7 cellular contexts compared by ENCODE assay signal in the genomic region with DNA sequence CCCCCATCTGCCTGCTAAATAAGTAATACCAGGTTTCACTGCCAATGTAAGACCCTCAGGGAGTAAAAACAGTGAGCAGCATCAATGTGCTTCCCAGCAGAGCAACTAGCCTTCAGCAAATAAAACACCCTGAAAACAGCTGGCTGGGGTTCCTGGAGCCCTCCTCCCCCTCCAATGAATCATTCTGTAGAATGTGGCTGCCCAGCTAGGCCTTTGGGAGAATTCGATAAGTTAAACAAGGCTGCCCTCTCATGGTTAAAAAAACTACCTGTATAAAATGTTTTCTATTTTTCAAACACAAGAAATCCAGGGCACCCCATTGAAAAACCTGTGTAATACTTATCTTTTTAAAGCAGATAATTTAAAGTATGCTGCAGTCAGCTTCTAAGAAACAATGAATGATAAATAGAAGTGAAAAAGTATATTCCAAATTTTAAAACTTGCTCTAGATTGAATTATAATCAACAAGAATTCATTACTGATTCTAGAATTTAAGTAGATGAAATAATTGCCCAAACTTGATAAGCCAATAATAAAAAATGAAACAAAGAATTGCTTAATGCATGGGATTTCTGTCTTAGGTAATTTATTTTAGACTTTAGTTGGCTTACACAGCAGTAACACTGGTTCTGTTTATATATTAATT. TPM values are rescaled to one million over a fixed set of nuclear protein-coding genes. Genes with fewer than 3 reads are reported as not detected.
A peak's percentile ranks its signal among the peaks of the same experiment; 100 is the strongest.
DNase-seq lines count a peak whose midpoint lies in the region; ATAC-seq, FAIRE-seq and TF ChIP-seq lines count a peak whose summit lies in the region.

No MANE protein-coding gene starts in this region.

- no peak for TF ChIP-seq EP300 in esophagus muscularis mucosa (IDR thresholded peaks at IDR 0.05)

- FAIRE-seq in RCC 7860 (lab: Jason Lieb, UNC) = peak; percentile 83

- H3K27ac ChIP-seq in esophagus muscularis mucosa (replicated peaks in 1 of 4) = no peak overlapping the region

- no peaks in the 10 kb centered on the region for H3K27me3 ChIP-seq in esophagus muscularis mucosa

- 0% methylated on average over 1 of the region's 1 CpG for WGBS in esophagus muscularis mucosa

- TF ChIP-seq CTCF in GM12874 (IDR thresholded peaks at IDR 0.05; ENCODE audit: insufficient read depth, low read depth, low read length) = 0 out of 2 replicates have a peak, but pooled peaks have one; percentile 7
- peak; percentile 57; the same call in 1 of the 2 replicates for TF ChIP-seq CTCF in LNCAP (IDR thresholded peaks at IDR 0.05)
- TF ChIP-seq CTCF in esophagus muscularis mucosa (IDR thresholded peaks at IDR 0.05) = peak in 2 of 3 experiments; percentile 21 to 25
- peak; percentile 63 for TF ChIP-seq CTCF in osteocyte (IDR thresholded peaks at IDR 0.05)

- H3K4me3 Mint-ChIP-seq in osteocyte (ENCODE audit: unreplicated experiment) = no peak overlapping the region

- no peaks in the 10 kb centered on the region for H3K36me3 ChIP-seq in esophagus muscularis mucosa

- no peak overlapping the region for H3K27ac Mint-ChIP-seq in osteocyte (ENCODE audit: unreplicated experiment)

- TF ChIP-seq POLR2A in esophagus muscularis mucosa (IDR thresholded peaks at IDR 0.05; ENCODE audit: low read depth) = no peak

- H3K9me3 Mint-ChIP-seq in osteocyte (ENCODE audit: unreplicated experiment) = no peaks in the 10 kb centered on the region

- H3K4me1 Mint-ChIP-seq in osteocyte (ENCODE audit: unreplicated experiment) = peaks cover 2% of the 10 kb centered on the region

- H3K36me3 Mint-ChIP-seq in osteocyte (ENCODE audit: unreplicated experiment) = no peaks in the 10 kb centered on the region

- no peak overlapping the region for H3K4me3 ChIP-seq in esophagus muscularis mucosa

- DNase-seq in RCC 7860 (ENCODE audit: low spot score) (peak; percentile 56), esophagus muscularis mucosa (ENCODE audit: extremely low spot score) (no peak), osteocyte (ENCODE audit: extremely low spot score, unreplicated experiment) (no peak)

- no peaks in the 10 kb centered on the region for H3K9me3 ChIP-seq in esophagus muscularis mucosa

- ATAC-seq in GM19397 (IDR thresholded peaks at IDR 0.05; ENCODE audit: unreplicated experiment) = no peak
- ATAC-seq in GM21390 (IDR thresholded peaks at IDR 0.05; ENCODE audit: unreplicated experiment) = no peak

- intact Hi-C loops in esophagus muscularis mucosa (cut with DNase I) = no loop called here

- no peaks in the 10 kb centered on the region for H3K4me1 ChIP-seq in esophagus muscularis mucosa

- peaks cover 21% of the 10 kb centered on the region for H3K27me3 Mint-ChIP-seq in osteocyte (ENCODE audit: unreplicated experiment)

RNA-seq across cellular contexts. Expression of gene TOM1L1, which starts 9.4 kb away (rescaled TPM):
- total RNA-seq in esophagus muscularis mucosa = 10 to 100 TPM; 25.8 to 40.7 (median 28.6) TPM
- total RNA-seq in osteocyte = 33.9 and 34.6 TPM in 2 replicates

Comparison
In these comparisons a context has a peak if more than half of its experiments do, and no peak if none do; other contexts are left out.
1. CTCF ChIP-seq: peak in every context shown above with its lines; median percentile 63 in osteocyte; 57 in LNCAP; 23 in esophagus muscularis mucosa; 7 in GM12874.